In genomic region chr2:10303174-10303633, GRCh38 we compare ENCODE assay signal across 8 cellular contexts. TPM values are rescaled to one million over a fixed set of nuclear protein-coding genes. Genes with fewer than 3 reads are reported as not detected.
DNase-seq lines count a peak whose midpoint lies in the region; ATAC-seq and TF ChIP-seq lines count a peak whose summit lies in the region.

No MANE protein-coding gene starts in this region.

- H3K27me3 Mint-ChIP-seq in activated CD4-positive, alpha-beta T cell treated with anti-CD3 and anti-CD28 coated beads, Interleukin-2, amount 10 ng/mL, durations not matched to agents 7 days and 5 days: no peaks in the 10 kb centered on the region
- peaks cover 40% of the 10 kb centered on the region for H3K27me3 Mint-ChIP-seq in progenitor cell of endocrine pancreas

- POLR2A ChIA-PET in activated CD4-positive, alpha-beta T cell treated with anti-CD3 and anti-CD28 coated beads, Interleukin-2, amount 10 ng/mL, durations not matched to agents 7 days and 5 days (lab: Charles Lee): no interaction called here

- peak overlapping the region; percentile 97 for H3K4me3 Mint-ChIP-seq in activated CD4-positive, alpha-beta T cell treated with anti-CD3 and anti-CD28 coated beads, Interleukin-2, amount 10 ng/mL, durations not matched to agents 7 days and 5 days
- H3K4me3 Mint-ChIP-seq in progenitor cell of endocrine pancreas (ENCODE audit: low read depth): peak overlapping the region; percentile 84

- peak; percentile 13 for ATAC-seq in GM18909 (IDR thresholded peaks at IDR 0.05; ENCODE audit: poor library complexity, unreplicated experiment)
- ATAC-seq in HG03066 (IDR thresholded peaks at IDR 0.05; ENCODE audit: low read depth, unreplicated experiment): peak; percentile 13
- no peak for ATAC-seq in esophagus mucosa
- ATAC-seq in GM21390 (IDR thresholded peaks at IDR 0.05; ENCODE audit: unreplicated experiment): no peak

- peak; percentile 39 for DNase-seq in activated CD4-positive, alpha-beta T cell treated with anti-CD3 and anti-CD28 coated beads, Interleukin-2, amount 10 ng/mL, durations not matched to agents 7 days and 5 days
- DNase-seq in fibroblast of villous mesenchyme (ENCODE audit: low read depth): peak; percentile 18
- peak; percentile 23 for DNase-seq in progenitor cell of endocrine pancreas (ENCODE audit: low spot score, unreplicated experiment)
- no peak for DNase-seq in glomerular visceral epithelial cell (ENCODE audit: extremely low spot score)

- H3K9me3 Mint-ChIP-seq in activated CD4-positive, alpha-beta T cell treated with anti-CD3 and anti-CD28 coated beads, Interleukin-2, amount 10 ng/mL, durations not matched to agents 7 days and 5 days: no peaks in the 10 kb centered on the region
- peaks cover 4% of the 10 kb centered on the region for H3K9me3 Mint-ChIP-seq in progenitor cell of endocrine pancreas (ENCODE audit: low read depth)

- peak overlapping the region; percentile 78 for H3K4me3 ChIP-seq in fibroblast of villous mesenchyme (ENCODE audit: low read depth, low read length)

- H3K27ac Mint-ChIP-seq in activated CD4-positive, alpha-beta T cell treated with anti-CD3 and anti-CD28 coated beads, Interleukin-2, amount 10 ng/mL, durations not matched to agents 7 days and 5 days: peak overlapping the region; percentile 92
- H3K27ac Mint-ChIP-seq in progenitor cell of endocrine pancreas: peak overlapping the region; percentile 91

- peaks cover 7% of the 10 kb centered on the region for H3K36me3 Mint-ChIP-seq in activated CD4-positive, alpha-beta T cell treated with anti-CD3 and anti-CD28 coated beads, Interleukin-2, amount 10 ng/mL, durations not matched to agents 7 days and 5 days (ENCODE audit: low read depth)
- H3K36me3 Mint-ChIP-seq in progenitor cell of endocrine pancreas (ENCODE audit: insufficient read depth): peaks cover 3% of the 10 kb centered on the region

- no peak for TF ChIP-seq CTCF in fibroblast of villous mesenchyme (IDR thresholded peaks at IDR 0.05; ENCODE audit: insufficient read depth, low read depth, low read length)
- TF ChIP-seq CTCF in progenitor cell of endocrine pancreas (IDR thresholded peaks at IDR 0.05; ENCODE audit: unreplicated experiment): no peak

- CTCF ChIA-PET in activated CD4-positive, alpha-beta T cell treated with anti-CD3 and anti-CD28 coated beads, Interleukin-2, amount 10 ng/mL, durations not matched to agents 7 days and 5 days (lab: Charles Lee): interaction anchor here (0.9 to 5.7 kb wide), 13 partner anchors 13 to 1449 kb away, joined by 3 to 31 read pairs (median 4); no protein-coding TSS in a partner anchor

- H3K4me1 Mint-ChIP-seq in activated CD4-positive, alpha-beta T cell treated with anti-CD3 and anti-CD28 coated beads, Interleukin-2, amount 10 ng/mL, durations not matched to agents 7 days and 5 days: peaks cover 70% of the 10 kb centered on the region
- peaks cover 14% of the 10 kb centered on the region for H3K4me1 Mint-ChIP-seq in progenitor cell of endocrine pancreas (ENCODE audit: low read depth)

RNA-seq across cellular contexts. Expression of gene HPCAL1, which starts 0.5 kb away (rescaled TPM):
- total RNA-seq in activated CD4-positive, alpha-beta T cell treated with anti-CD3 and anti-CD28 coated beads, Interleukin-2, amount 10 ng/mL, durations not matched to agents 7 days and 5 days: 10 to 100 TPM; 61.6 to 63.6 TPM
- total RNA-seq in fibroblast of villous mesenchyme: 51.5 and 60.0 TPM in 2 replicates
- total RNA-seq in progenitor cell of endocrine pancreas: 16.5 and 16.8 TPM in 2 replicates
- total RNA-seq in esophagus mucosa: 13.7 TPM

Comparison
In these comparisons a context has a peak if more than half of its experiments do, and no peak if none do; other contexts are left out.
1. ATAC-seq: peak in GM18909 (single experiment) and HG03066 (single experiment); none in esophagus mucosa (single experiment) and GM21390 (single experiment).